In the genomic region with DNA sequence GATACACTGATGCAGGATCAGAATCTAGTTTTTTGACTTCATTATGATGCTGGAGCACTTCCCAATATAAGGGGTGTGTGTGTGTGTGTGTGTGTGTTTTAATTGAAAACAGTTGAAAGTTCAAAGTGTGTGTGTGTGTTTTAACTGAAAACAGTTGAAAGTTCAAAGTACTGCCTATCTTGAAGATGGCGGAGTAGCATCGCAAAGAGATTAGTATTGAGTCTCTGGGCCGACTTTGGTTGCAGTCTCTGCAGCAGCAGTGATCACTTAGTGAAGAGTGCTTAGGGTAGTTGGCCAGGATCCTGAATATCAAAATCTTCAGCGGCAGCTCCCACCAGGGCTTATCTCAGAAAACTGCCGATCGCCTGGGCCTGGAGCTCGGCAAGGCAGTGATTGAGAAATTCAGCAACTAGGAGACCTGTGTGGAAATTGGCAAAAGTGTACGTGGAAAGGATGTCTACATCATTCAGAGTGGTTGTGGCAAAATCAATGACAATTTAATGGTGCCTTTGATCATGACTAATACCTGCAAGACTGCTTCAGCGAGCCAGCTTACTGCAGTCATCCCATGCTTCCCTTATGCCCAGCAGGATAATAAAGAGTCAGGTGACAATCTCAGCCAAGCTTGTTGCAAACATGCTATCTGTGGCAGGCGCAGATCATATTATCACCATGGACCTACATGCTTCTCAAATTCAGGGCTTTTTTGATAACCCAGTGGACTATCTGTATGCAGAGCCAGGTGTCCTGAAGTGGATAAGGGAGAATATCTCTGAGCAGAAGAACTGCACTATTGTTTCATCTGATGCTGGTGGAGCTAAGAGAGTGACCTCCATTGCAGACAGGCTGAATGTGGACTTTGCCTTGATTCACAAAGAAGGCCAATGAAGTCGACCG, we compare ENCODE assay signal across 1 cellular context.
TF ChIP-seq lines count a peak whose summit lies in the region.

No MANE protein-coding gene starts in this region.

TF ChIP-seq in liver, 16 proteins besides CTCF, POLR2A, EP300 and RAD21 (continued from another document):
- no peak for TF ChIP-seq MAX (IDR thresholded peaks at IDR 0.05)
- peak in 1 of 2 donors; percentile 71 for TF ChIP-seq JUND (IDR thresholded peaks at IDR 0.05)
- peak; percentile 69 for TF ChIP-seq SP1 (IDR thresholded peaks at IDR 0.05)
- TF ChIP-seq, protein P1, sequence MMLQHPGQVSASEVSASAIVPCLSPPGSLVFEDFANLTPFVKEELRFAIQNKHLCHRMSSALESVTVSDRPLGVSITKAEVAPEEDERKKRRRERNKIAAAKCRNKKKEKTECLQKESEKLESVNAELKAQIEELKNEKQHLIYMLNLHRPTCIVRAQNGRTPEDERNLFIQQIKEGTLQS (IDR thresholded peaks at IDR 0.05) = peak; percentile 30
